ENCODE assay signal across 1 cellular context in genomic region chr5:80780024-80780423, GRCh38.
TF ChIP-seq lines count a peak whose summit lies in the region.

No MANE protein-coding gene starts in this region.

TF ChIP-seq in HepG2, 621 proteins besides CTCF, POLR2A, EP300 and RAD21 (continued from another document):
- TF ChIP-seq HNF1B (CRISPR knock-in tag; IDR thresholded peaks at IDR 0.05): peak; percentile 27; the same call in 1 of the 2 replicates
- TF ChIP-seq ZMYM4 (CRISPR knock-in tag; IDR thresholded peaks at IDR 0.05): peak; percentile 44; the same call in 1 of the 2 replicates
- 0 out of 2 replicates have a peak, but pooled peaks have one; percentile 45 for TF ChIP-seq HOMEZ (CRISPR knock-in tag; IDR thresholded peaks at IDR 0.05; ENCODE audit: low read depth)
- peak; percentile 60 for TF ChIP-seq FOXA3 (CRISPR knock-in tag; IDR thresholded peaks at IDR 0.05)
- no peak for TF ChIP-seq DR1 (CRISPR knock-in tag; IDR thresholded peaks at IDR 0.05)
- TF ChIP-seq ZNF644 (CRISPR knock-in tag; IDR thresholded peaks at IDR 0.05; ENCODE audit: low read depth): peak; percentile 68; the same call in 1 of the 2 replicates
- no peak for TF ChIP-seq FOXP1 (IDR thresholded peaks at IDR 0.05)
- 0 out of 2 replicates have a peak, but pooled peaks have one; percentile 12 for TF ChIP-seq FOXP1 (CRISPR knock-in tag; IDR thresholded peaks at IDR 0.05)
- no peak for TF ChIP-seq ZNF737 (CRISPR knock-in tag; IDR thresholded peaks at IDR 0.05; ENCODE audit: borderline replicate concordance)
